In genomic region chrX:102659790-102660757, GRCh38 we compare ENCODE assay signal across 8 cellular contexts. TPM values are rescaled to one million over a fixed set of nuclear protein-coding genes. Genes with fewer than 3 reads are reported as not detected.
DNase-seq lines count a peak whose midpoint lies in the region; ATAC-seq and TF ChIP-seq lines count a peak whose summit lies in the region.

No MANE protein-coding gene starts in this region.

- no peaks in the 10 kb centered on the region for H3K27me3 ChIP-seq in KMS-11 (ENCODE audit: insufficient read depth, low read depth)

- no TSS peak for BruUV-seq in Calu3 (replicated peaks; lab: Mats Ljungman, UMichigan)

- H3K79me2 ChIP-seq in KMS-11 (ENCODE audit: insufficient read depth, low read depth): no peaks in the 10 kb centered on the region

- intact Hi-C loops in Calu3 (cut with micrococcal nuclease; ENCODE audit: unreplicated experiment): no loop called here

- peak; percentile 74 for DNase-seq in Calu3
- DNase-seq in T-helper 1 cell: peak; percentile 60 to 81 (median 73)
- DNase-seq in anterior cingulate cortex (lab: John Stamatoyannopoulos, UW): peak; percentile 4 to 84 (median 72)
- peak; percentile 13 to 86 (median 65) for DNase-seq in hypothalamus (lab: John Stamatoyannopoulos, UW)
- peak; percentile 84 for DNase-seq in retina
- no peak for DNase-seq in NCI-H146 (lab: John Stamatoyannopoulos, UW)

- no peaks in the 10 kb centered on the region for H4K20me1 ChIP-seq in KMS-11 (ENCODE audit: insufficient read depth)

- H3K9ac ChIP-seq in KMS-11: peak overlapping the region; percentile 69

- peaks cover 13% of the 10 kb centered on the region for H3K36me3 Mint-ChIP-seq in Calu3 (ENCODE audit: insufficient read depth, unreplicated experiment)

- peaks cover 3% of the 10 kb centered on the region for H3K4me1 ChIP-seq in KMS-11 (ENCODE audit: low read depth, poor library complexity, severe bottlenecking)

- peak overlapping the region; percentile 87 for H3K27ac Mint-ChIP-seq in Calu3 (ENCODE audit: unreplicated experiment)

- peak overlapping the region; percentile 37; the same call in 1 of the 2 replicates for H3K27ac ChIP-seq in KMS-11

- H3K27me3 Mint-ChIP-seq in Calu3 (ENCODE audit: unreplicated experiment): no peaks in the 10 kb centered on the region

- peak overlapping the region; percentile 80 for H3K4me2 ChIP-seq in KMS-11

- CTCF ChIA-PET in Calu3 (lab: Charles Lee): no interaction called here

- peaks cover 8% of the 10 kb centered on the region for H3K4me1 Mint-ChIP-seq in Calu3 (ENCODE audit: low read depth, unreplicated experiment)

- H2AFZ ChIP-seq in KMS-11 (ENCODE audit: low read depth): peak overlapping the region; percentile 74

- peak; percentile 99 for ATAC-seq in GM21529 (IDR thresholded peaks at IDR 0.05; ENCODE audit: unreplicated experiment)

- no peak for TF ChIP-seq CTCF in Calu3 (IDR thresholded peaks at IDR 0.05; ENCODE audit: unreplicated experiment)
- TF ChIP-seq CTCF in KMS-11 (conservative IDR thresholded peaks at IDR 0.05; ENCODE audit: low read depth, low read length): no peak; the same call in 1 of the 2 replicates

- no peak overlapping the region for H3K4me3 ChIP-seq in KMS-11 (IDR thresholded peaks at IDR 0.05; ENCODE audit: insufficient read depth, low read depth, low read length)

- no peaks in the 10 kb centered on the region for H3K36me3 ChIP-seq in KMS-11 (ENCODE audit: insufficient read depth)

- peak overlapping the region; percentile 79 for H3K4me3 Mint-ChIP-seq in Calu3 (ENCODE audit: low read depth, unreplicated experiment)

- no peaks in the 10 kb centered on the region for H3K9me3 Mint-ChIP-seq in Calu3 (ENCODE audit: low read depth, unreplicated experiment)

RNA-seq across cellular contexts. Expression of gene GPRASP1, which starts 8.8 kb away (rescaled TPM):
- total RNA-seq in Calu3 (2022): 3.6 and 3.9 TPM in 2 replicates

RNA-seq across cellular contexts. Expression of gene GPRASP2, which starts 52.2 kb away (rescaled TPM):
- 7.1 and 9.0 TPM in 2 replicates for total RNA-seq in Calu3 (2022)
